ENCODE assay signal across 16 cellular contexts in the genomic region with DNA sequence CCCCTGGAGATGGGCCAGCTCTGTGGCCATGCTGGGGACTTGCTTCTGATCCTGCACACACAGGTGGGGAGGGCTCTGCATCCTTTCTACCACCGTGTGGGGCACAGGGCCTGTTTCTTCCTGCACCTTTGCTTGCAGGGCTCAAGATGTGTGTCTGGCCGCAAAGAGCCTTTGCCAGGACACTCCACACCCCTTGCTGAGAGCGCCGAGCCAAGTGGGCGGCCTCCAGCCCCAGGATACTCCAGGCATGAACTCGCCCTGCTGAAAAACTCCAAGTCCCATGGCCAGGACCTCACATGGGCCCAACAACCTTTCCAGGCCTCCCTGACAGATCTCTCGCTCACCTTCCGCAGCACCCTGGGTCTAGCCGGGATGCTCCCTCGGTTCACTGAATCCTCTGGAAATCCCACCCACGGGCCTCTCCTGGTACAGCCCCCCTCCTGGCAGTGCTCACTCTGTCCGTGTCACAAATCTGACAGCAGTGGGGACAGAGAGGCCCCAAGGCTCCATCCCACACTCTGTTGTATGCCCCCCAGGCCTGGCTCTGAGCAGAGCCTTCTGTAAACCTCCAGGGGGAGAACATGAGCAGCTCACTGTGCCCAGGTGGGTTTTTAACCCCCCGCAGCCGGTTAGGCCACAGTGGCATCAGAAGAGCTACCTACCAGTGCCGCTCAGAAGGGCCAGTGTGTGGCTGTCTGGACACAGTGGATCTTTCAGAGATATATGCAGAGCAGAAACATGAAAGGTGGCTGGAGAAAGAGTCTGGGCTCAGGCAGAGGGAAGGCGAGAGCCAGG. TPM values are rescaled to one million over a fixed set of nuclear protein-coding genes. Genes with fewer than 3 reads are reported as not detected.
DNase-seq lines count a peak whose midpoint lies in the region; TF ChIP-seq lines count a peak whose summit lies in the region.
"Had no signal": no experiment of that assay in that cellular context is flagged by ENCODE, and none has a peak within 500 bp of the region (broad histone marks: within the 10 kb centered on the region; RNA-seq: fewer than 3 reads in every experiment).

No MANE protein-coding gene starts in this region.

- peaks cover 22% of the 10 kb centered on the region for H3K4me1 Mint-ChIP-seq in endodermal cell
- H3K4me1 Mint-ChIP-seq: activated CD4-positive, alpha-beta T cell treated with anti-CD3 and anti-CD28 coated beads, Interleukin-2, amount 10 ng/mL, durations not matched to agents 7 days and 5 days had no signal

- H4K20me1 ChIP-seq in OCI-LY7 (ENCODE audit: insufficient read depth, low read length): no peaks in the 10 kb centered on the region
- H4K20me1 ChIP-seq in neural cell (ENCODE audit: insufficient read depth): no peaks in the 10 kb centered on the region
- no peaks in the 10 kb centered on the region for H4K20me1 ChIP-seq in GM23248 (ENCODE audit: insufficient read depth)
- H4K20me1 ChIP-seq: BLaER1 had no signal

- POLR2A ChIA-PET in BJ (lab: Charles Lee) (no interaction called here), OCI-LY7 (lab: Charles Lee) (no interaction called here)

- H3K27me3 Mint-ChIP-seq in endodermal cell (ENCODE audit: insufficient read depth): no peaks in the 10 kb centered on the region
- H3K27me3 Mint-ChIP-seq: activated CD4-positive, alpha-beta T cell treated with anti-CD3 and anti-CD28 coated beads, Interleukin-2, amount 10 ng/mL, durations not matched to agents 7 days and 5 days had no signal

- no peaks in the 10 kb centered on the region for H3K36me3 ChIP-seq in BJ (ENCODE audit: control insufficient read depth, insufficient read depth, low read length)
- H3K36me3 ChIP-seq in OCI-LY7 (ENCODE audit: insufficient read depth, low read length): no peaks in the 10 kb centered on the region
- H3K36me3 ChIP-seq in endodermal cell (ENCODE audit: control insufficient read depth, insufficient read depth, low read length): no peaks in the 10 kb centered on the region
- H3K36me3 ChIP-seq in neural cell (ENCODE audit: insufficient read depth, low read length): no peaks in the 10 kb centered on the region
- no peaks in the 10 kb centered on the region for H3K36me3 ChIP-seq in GM23248 (ENCODE audit: low read depth)
- H3K36me3 ChIP-seq: prostate gland, thyroid gland had no signal

- H3K9me2 ChIP-seq in OCI-LY7 (ENCODE audit: insufficient read depth, low read length) (no peaks in the 10 kb centered on the region), neural cell (ENCODE audit: insufficient read depth, low read length) (no peaks in the 10 kb centered on the region), GM23248 (ENCODE audit: insufficient read depth) (no peaks in the 10 kb centered on the region)

- H3K4me1 ChIP-seq in OCI-LY7 (ENCODE audit: insufficient read depth, low read length, poor library complexity, severe bottlenecking) (no peaks in the 10 kb centered on the region), endodermal cell (ENCODE audit: control insufficient read depth, insufficient read depth, low read length) (peaks cover 8% of the 10 kb centered on the region), GM23248 (ENCODE audit: insufficient read depth) (peaks cover 22% of the 10 kb centered on the region)
- H3K4me1 ChIP-seq: prostate gland, thyroid gland had no signal

- no peaks in the 10 kb centered on the region for H3K36me3 Mint-ChIP-seq in endodermal cell (ENCODE audit: low read depth)

- CTCF ChIA-PET in BJ (lab: Yijun Ruan, JAX): interaction anchor here (0.8 to 1.5 kb wide), 5 partner anchors 12 to 165 kb away, joined by 3 to 4 read pairs (median 3); partner anchors contain the start of gene GPR153
- CTCF ChIA-PET in OCI-LY7 (lab: Charles Lee; ENCODE audit: unreplicated experiment): interaction anchor here (0.5 kb wide), 1 partner anchor 373 kb away, joined by 5 read pairs; no protein-coding TSS in a partner anchor

- in situ Hi-C loops in GM23248 (cut with MboI): no loop called here

- no peak overlapping the region for H3K4me3 Mint-ChIP-seq in endodermal cell
- H3K4me3 Mint-ChIP-seq: activated CD4-positive, alpha-beta T cell treated with anti-CD3 and anti-CD28 coated beads, Interleukin-2, amount 10 ng/mL, durations not matched to agents 7 days and 5 days; activated T-helper 1 cell treated with anti-CD3 and anti-CD28 coated beads, Interleukin-12 subunit alpha, Interleukin-12 subunit beta, Interleukin-2, Interleukin-4 antibody, amounts not matched to agents 30 ng/mL and 10 ng/mL and 1 ng/mL, durations not matched to agents 14 hours and 24 hours and 36 hours; T-helper 2 cell treated with Interferon-gamma antibody and Interleukin-4, amounts not matched to agents 5 μg/mL and 100 μg/mL, for 36 hours had no signal

- H3K9ac ChIP-seq in endodermal cell (ENCODE audit: extremely low read depth, low read length, poor library complexity, severe bottlenecking) (no peak overlapping the region), neural cell (ENCODE audit: low read length) (peak overlapping the region; percentile 44), GM23248 (no peak overlapping the region)
- H3K9ac ChIP-seq: BLaER1 had no signal

- BruUV-seq in OCI-LY7 (replicated peaks; lab: Mats Ljungman, UMichigan): no TSS peak

- H3K79me2 ChIP-seq in OCI-LY7 (ENCODE audit: insufficient read depth, low read depth, low read length): no peaks in the 10 kb centered on the region
- no peaks in the 10 kb centered on the region for H3K79me2 ChIP-seq in neural cell (replicated peaks; ENCODE audit: insufficient read depth, low read length)
- H3K79me2 ChIP-seq in GM23248 (ENCODE audit: insufficient read depth): no peaks in the 10 kb centered on the region

- H3K4me3 ChIP-seq in BJ (ENCODE audit: low read depth, low read length): no peak overlapping the region
- H3K4me3 ChIP-seq in OCI-LY7 (ENCODE audit: low read depth, low read length, poor library complexity, severe bottlenecking): no peak overlapping the region
- no peak overlapping the region for H3K4me3 ChIP-seq in endodermal cell (ENCODE audit: low read length)
- peak overlapping the region; percentile 25 for H3K4me3 ChIP-seq in neural cell (ENCODE audit: low read length)
- H3K4me3 ChIP-seq in GM23248: no peak overlapping the region
- H3K4me3 ChIP-seq: BLaER1, prostate gland, thyroid gland had no signal

- H3K9me3 ChIP-seq in OCI-LY7 (ENCODE audit: low read length) (no peaks in the 10 kb centered on the region), endodermal cell (ENCODE audit: control insufficient read depth, low read length) (no peaks in the 10 kb centered on the region), neural cell (ENCODE audit: low read length) (no peaks in the 10 kb centered on the region), GM23248 (ENCODE audit: low read depth) (no peaks in the 10 kb centered on the region)
- H3K9me3 ChIP-seq: BLaER1, prostate gland, thyroid gland had no signal

- DNase-seq in BJ (ENCODE audit: low read depth): no peak
- DNase-seq in OCI-LY7 (ENCODE audit: low spot score): no peak
- DNase-seq in endodermal cell: peak; percentile 72
- no peak for DNase-seq in Kasumi-1 (lab: John Stamatoyannopoulos, UW)
- no peak for DNase-seq in GM23248
- DNase-seq in mesenteric fat pad (ENCODE audit: low spot score): no peak
- DNase-seq in NCI-H128 (lab: John Stamatoyannopoulos, UW; ENCODE audit: unreplicated experiment): no peak
- DNase-seq: activated CD4-positive, alpha-beta T cell treated with anti-CD3 and anti-CD28 coated beads, Interleukin-2, amount 10 ng/mL, durations not matched to agents 7 days and 5 days; NCI-H1105 treated with DMSO at 0.1 percent for 48 hours; thyroid gland had no signal

- TF ChIP-seq EP300 in neural cell (conservative IDR thresholded peaks at IDR 0.05; ENCODE audit: poor library complexity, severe bottlenecking): no peak

- TF ChIP-seq RAD21 in neural cell (conservative IDR thresholded peaks at IDR 0.05): no peak

- H2AFZ ChIP-seq in OCI-LY7 (ENCODE audit: low read length): no peak overlapping the region
- H2AFZ ChIP-seq in neural cell (ENCODE audit: low read depth, low read length): no peak overlapping the region
- no peak overlapping the region for H2AFZ ChIP-seq in GM23248

- H3K9me3 Mint-ChIP-seq in endodermal cell: no peaks in the 10 kb centered on the region
- H3K9me3 Mint-ChIP-seq: activated CD4-positive, alpha-beta T cell treated with anti-CD3 and anti-CD28 coated beads, Interleukin-2, amount 10 ng/mL, durations not matched to agents 7 days and 5 days; activated T-helper 1 cell treated with anti-CD3 and anti-CD28 coated beads, Interleukin-12 subunit alpha, Interleukin-12 subunit beta, Interleukin-2, Interleukin-4 antibody, amounts not matched to agents 30 ng/mL and 10 ng/mL and 1 ng/mL, durations not matched to agents 14 hours and 24 hours and 36 hours; T-helper 2 cell treated with Interferon-gamma antibody and Interleukin-4, amounts not matched to agents 5 μg/mL and 100 μg/mL, for 36 hours had no signal

- H3F3A ChIP-seq in neural cell (ENCODE audit: insufficient read depth, low read length, poor library complexity, severe bottlenecking): no peaks in the 10 kb centered on the region
- 0 out of 2 replicates have a peak, but pooled peaks cover 2% of the 10 kb centered on the region for H3F3A ChIP-seq in GM23248 (ENCODE audit: insufficient read depth)

- WGBS in endodermal cell (ENCODE audit: insufficient coverage in 1 of 2, insufficient read length in 1 of 2), 2 experiments: 87% methylated on average over 13 to 16 of the region's 16 CpGs
- 63 to 64% methylated on average over 16 of the region's 16 CpGs for WGBS in GM23248 (ENCODE audit: low coverage in 1 of 2, low lambda C conversion rate in 2 of 2, missing lambda C conversion rate in 2 of 2), 2 experiments

- H3K27me3 ChIP-seq in BJ (ENCODE audit: control insufficient read depth, insufficient read depth, low read length): no peaks in the 10 kb centered on the region
- no peaks in the 10 kb centered on the region for H3K27me3 ChIP-seq in endodermal cell (ENCODE audit: control insufficient read depth, insufficient read depth, low read length, poor library complexity, severe bottlenecking)
- H3K27me3 ChIP-seq in neural cell (ENCODE audit: insufficient read depth, low read depth, low read length): no peaks in the 10 kb centered on the region
- no peaks in the 10 kb centered on the region for H3K27me3 ChIP-seq in GM23248 (replicated peaks; ENCODE audit: insufficient read depth)
- H3K27me3 ChIP-seq: BLaER1, dorsolateral prefrontal cortex, thyroid gland had no signal

- peak; percentile 30 for TF ChIP-seq CTCF in BJ (IDR thresholded peaks at IDR 0.05; ENCODE audit: insufficient read depth, low read depth, low read length)
- peak; percentile 29; the same call in 1 of the 2 replicates for TF ChIP-seq CTCF in OCI-LY7 (conservative IDR thresholded peaks at IDR 0.05; ENCODE audit: low read length)
- TF ChIP-seq CTCF in endodermal cell (conservative IDR thresholded peaks at IDR 0.05): peak; percentile 67
- TF ChIP-seq CTCF in neural cell (IDR thresholded peaks at IDR 0.05; ENCODE audit: poor library complexity, severe bottlenecking): peak; percentile 48

- peak overlapping the region; percentile 58 for H3K27ac Mint-ChIP-seq in endodermal cell
- H3K27ac Mint-ChIP-seq: activated CD4-positive, alpha-beta T cell treated with anti-CD3 and anti-CD28 coated beads, Interleukin-2, amount 10 ng/mL, durations not matched to agents 7 days and 5 days; activated T-helper 1 cell treated with anti-CD3 and anti-CD28 coated beads, Interleukin-12 subunit alpha, Interleukin-12 subunit beta, Interleukin-2, Interleukin-4 antibody, amounts not matched to agents 30 ng/mL and 10 ng/mL and 1 ng/mL, durations not matched to agents 14 hours and 24 hours and 36 hours; T-helper 2 cell treated with Interferon-gamma antibody and Interleukin-4, amounts not matched to agents 5 μg/mL and 100 μg/mL, for 36 hours had no signal

- H3K4me2 ChIP-seq in OCI-LY7 (ENCODE audit: low read length) (no peak overlapping the region), neural cell (ENCODE audit: low read length) (no peak overlapping the region), GM23248 (ENCODE audit: unreplicated experiment) (no peak overlapping the region)
- H3K4me2 ChIP-seq: BLaER1 had no signal

- intact Hi-C loops in OCI-LY7 (cut with micrococcal nuclease; ENCODE audit: unreplicated experiment): no loop called here

- H3K27ac ChIP-seq in OCI-LY7 (ENCODE audit: low read depth, low read length, poor library complexity, severe bottlenecking) (no peak overlapping the region), endodermal cell (ENCODE audit: low read depth, low read length) (peak overlapping the region; percentile 44), neural cell (ENCODE audit: low read length) (peak overlapping the region; percentile 61), GM23248 (no peak overlapping the region)
- H3K27ac ChIP-seq: prostate gland, thyroid gland had no signal

RNA-seq across cellular contexts. Expression of gene GPR153, which starts 11.8 kb away (rescaled TPM):
- polyA plus RNA-seq in BJ (2011; rRNA removed) (6.3 and 9.0 TPM in 2 replicates), neural cell (26.9 and 34.6 TPM in 2 replicates), GM23248 (2016; fragmentation: Nextera tagmentation; extraction: Ambion mirVana) (0.69 and 0.84 TPM in 2 replicates)
- 6.3 and 8.8 TPM in 2 replicates for polyA minus RNA-seq in BJ (2011; rRNA and poly(A)+ RNA removed)
- total RNA-seq in OCI-LY7 (2014; rRNA removed; shearing (Covaris generic)): not detected in 2 replicates
- total RNA-seq in OCI-LY7 (2022) (not detected in 2 replicates), endodermal cell (1 to 10 TPM; 2.4 to 2.8 TPM), mesenteric fat pad (32.3 TPM)
- polyA plus RNA-seq in endodermal cell (2013, experiment 1 of 2): 25.3 TPM
- polyA plus RNA-seq in endodermal cell (2013, experiment 2 of 2): 23.1 TPM
- 42.4 and 45.5 TPM in 2 replicates for polyA minus RNA-seq in neural cell
- 8.0 and 8.6 TPM in 2 replicates for total RNA-seq in GM23248 (2014; rRNA removed; shearing (Covaris generic))

RNA-seq across cellular contexts. Expression of gene HES3, which starts 28.7 kb away (rescaled TPM):
- polyA plus RNA-seq in BJ (2011; rRNA removed) (not detected in 2 replicates), neural cell (not detected in 2 replicates), GM23248 (2016; fragmentation: Nextera tagmentation; extraction: Ambion mirVana) (not detected in 2 replicates)
- not detected in 2 replicates for polyA minus RNA-seq in BJ (2011; rRNA and poly(A)+ RNA removed)
- not detected in 2 replicates for total RNA-seq in OCI-LY7 (2014; rRNA removed; shearing (Covaris generic))
- total RNA-seq in OCI-LY7 (2022) (not detected in 2 replicates), endodermal cell (1 to 10 TPM in 1 of 2 donors, not detected in 1; 2.7 TPM), mesenteric fat pad (not detected)
- polyA plus RNA-seq in endodermal cell (2013, experiment 1 of 2): 6.6 TPM
- 2.8 TPM for polyA plus RNA-seq in endodermal cell (2013, experiment 2 of 2)
- not detected in 2 replicates for polyA minus RNA-seq in neural cell
- total RNA-seq in GM23248 (2014; rRNA removed; shearing (Covaris generic)): not detected in 2 replicates
- total RNA-seq: activated CD4-positive, alpha-beta T cell treated with anti-CD3 and anti-CD28 coated beads, Interleukin-2, amount 10 ng/mL, durations not matched to agents 7 days and 5 days; activated T-helper 1 cell treated with anti-CD3 and anti-CD28 coated beads, Interleukin-12 subunit alpha, Interleukin-12 subunit beta, Interleukin-2, Interleukin-4 antibody, amounts not matched to agents 30 ng/mL and 10 ng/mL and 1 ng/mL, durations not matched to agents 14 hours and 24 hours and 36 hours; dorsolateral prefrontal cortex; prostate gland; thyroid gland had no signal

RNA-seq across cellular contexts. Expression of gene ICMT, which starts 36.9 kb away (rescaled TPM):
- 86.2 and 91.5 TPM in 2 replicates for polyA plus RNA-seq in BJ (2011; rRNA removed)
- 43.6 and 59.2 TPM in 2 replicates for polyA minus RNA-seq in BJ (2011; rRNA and poly(A)+ RNA removed)
- total RNA-seq in OCI-LY7 (2014; rRNA removed; shearing (Covaris generic)): 54.0 and 57.0 TPM in 2 replicates
- 42.2 and 48.0 TPM in 2 replicates for total RNA-seq in OCI-LY7 (2022)
- total RNA-seq in endodermal cell: 10 to 100 TPM; 75.9 to 80.3 TPM
- 54.4 TPM for polyA plus RNA-seq in endodermal cell (2013, experiment 1 of 2)
- polyA plus RNA-seq in endodermal cell (2013, experiment 2 of 2): 52.1 TPM
- polyA plus RNA-seq in neural cell: 21.1 and 23.3 TPM in 2 replicates
- 40.4 and 41.9 TPM in 2 replicates for polyA minus RNA-seq in neural cell
- total RNA-seq in GM23248 (2014; rRNA removed; shearing (Covaris generic)): 110 and 119 TPM in 2 replicates
- 69.4 and 71.5 TPM in 2 replicates for polyA plus RNA-seq in GM23248 (2016; fragmentation: Nextera tagmentation; extraction: Ambion mirVana)
- 72.9 TPM for total RNA-seq in mesenteric fat pad

Comparison
In these comparisons a context has a peak if more than half of its experiments do, and no peak if none do; other contexts are left out.
1. H3K27ac ChIP-seq: peak in endodermal cell (single experiment) and neural cell (single experiment); none in OCI-LY7 (single experiment) and GM23248 (single experiment).
2. Peak in every context shown above with its lines, with median percentiles within 50 percentile points of each other: CTCF ChIP-seq.